7 cellular contexts compared by ENCODE assay signal in genomic region chr2:8679567-8679826, GRCh38. TPM values are rescaled to one million over a fixed set of nuclear protein-coding genes. Genes with fewer than 3 reads are reported as not detected.
DNase-seq lines count a peak whose midpoint lies in the region; ATAC-seq and TF ChIP-seq lines count a peak whose summit lies in the region.

No MANE protein-coding gene starts in this region.

- H3K4me3 Mint-ChIP-seq in HFFc6 (peak overlapping the region; percentile 90), immature natural killer cell (peak overlapping the region; percentile 83 to 93 (median 85))
- peak overlapping the region; percentile 72 for H3K4me3 Mint-ChIP-seq in activated T-helper 2 cell treated with anti-CD3 and anti-CD28 coated beads, Interferon-gamma antibody, Interleukin-2, Interleukin-4, amounts not matched to agents 10 μg/mL and 5 μg/mL and 100 μg/mL, durations not matched to agents 14 hours and 24 hours and 36 hours (ENCODE audit: low read depth)
- H3K4me3 Mint-ChIP-seq in stimulated activated memory B cell treated with anti-CD40 and anti-IgM and Interleukin-4, amounts not matched to agents 10 μg/mL and 1 μg/mL and 100 μg/mL, for 72 hours, result peak overlapping the region; percentile 66

- TF ChIP-seq CTCF in HFFc6 (IDR thresholded peaks at IDR 0.05), result no peak

- intact Hi-C loops in activated T-helper 2 cell treated with anti-CD3 and anti-CD28 coated beads, Interferon-gamma antibody, Interleukin-2, Interleukin-4, amounts not matched to agents 10 μg/mL and 5 μg/mL and 100 μg/mL, durations not matched to agents 14 hours and 24 hours and 36 hours (cut with micrococcal nuclease), result no loop called here

- H3K9me3 Mint-ChIP-seq in HFFc6, result peaks cover 17% of the 10 kb centered on the region
- peaks cover 12% of the 10 kb centered on the region for H3K9me3 Mint-ChIP-seq in activated T-helper 2 cell treated with anti-CD3 and anti-CD28 coated beads, Interferon-gamma antibody, Interleukin-2, Interleukin-4, amounts not matched to agents 10 μg/mL and 5 μg/mL and 100 μg/mL, durations not matched to agents 14 hours and 24 hours and 36 hours
- H3K9me3 Mint-ChIP-seq in immature natural killer cell, result peaks cover 3 to 9% (median 4%) of the 10 kb centered on the region in 6 donors
- peaks cover 4% of the 10 kb centered on the region for H3K9me3 Mint-ChIP-seq in stimulated activated memory B cell treated with anti-CD40 and anti-IgM and Interleukin-4, amounts not matched to agents 10 μg/mL and 1 μg/mL and 100 μg/mL, for 72 hours

- peaks cover 44% of the 10 kb centered on the region for H3K4me1 Mint-ChIP-seq in HFFc6 (ENCODE audit: low read depth)
- peaks cover 25% of the 10 kb centered on the region for H3K4me1 Mint-ChIP-seq in activated T-helper 2 cell treated with anti-CD3 and anti-CD28 coated beads, Interferon-gamma antibody, Interleukin-2, Interleukin-4, amounts not matched to agents 10 μg/mL and 5 μg/mL and 100 μg/mL, durations not matched to agents 14 hours and 24 hours and 36 hours (ENCODE audit: low read depth)
- peaks cover 36 to 44% of the 10 kb centered on the region in 2 donors for H3K4me1 Mint-ChIP-seq in immature natural killer cell
- peaks cover 57% of the 10 kb centered on the region for H3K4me1 Mint-ChIP-seq in stimulated activated memory B cell treated with anti-CD40 and anti-IgM and Interleukin-4, amounts not matched to agents 10 μg/mL and 1 μg/mL and 100 μg/mL, for 72 hours

- H3K27me3 Mint-ChIP-seq in HFFc6 (ENCODE audit: insufficient read depth), result peaks cover 10% of the 10 kb centered on the region
- H3K27me3 Mint-ChIP-seq in activated T-helper 2 cell treated with anti-CD3 and anti-CD28 coated beads, Interferon-gamma antibody, Interleukin-2, Interleukin-4, amounts not matched to agents 10 μg/mL and 5 μg/mL and 100 μg/mL, durations not matched to agents 14 hours and 24 hours and 36 hours (ENCODE audit: low read depth), result peaks cover 32% of the 10 kb centered on the region
- peaks cover 37 to 56% (median 49%) of the 10 kb centered on the region in 3 donors for H3K27me3 Mint-ChIP-seq in immature natural killer cell (ENCODE audit: low read depth in 3 of 3)
- peaks cover 86% of the 10 kb centered on the region for H3K27me3 Mint-ChIP-seq in stimulated activated memory B cell treated with anti-CD40 and anti-IgM and Interleukin-4, amounts not matched to agents 10 μg/mL and 1 μg/mL and 100 μg/mL, for 72 hours

- H3K27ac Mint-ChIP-seq in HFFc6 (peak overlapping the region; percentile 98), immature natural killer cell (peak overlapping the region; percentile 89 to 98 (median 94))
- H3K27ac Mint-ChIP-seq in activated T-helper 2 cell treated with anti-CD3 and anti-CD28 coated beads, Interferon-gamma antibody, Interleukin-2, Interleukin-4, amounts not matched to agents 10 μg/mL and 5 μg/mL and 100 μg/mL, durations not matched to agents 14 hours and 24 hours and 36 hours, result peak overlapping the region; percentile 70
- H3K27ac Mint-ChIP-seq in stimulated activated memory B cell treated with anti-CD40 and anti-IgM and Interleukin-4, amounts not matched to agents 10 μg/mL and 1 μg/mL and 100 μg/mL, for 72 hours, result peak overlapping the region; percentile 46

- H3K36me3 Mint-ChIP-seq in HFFc6 (ENCODE audit: low read depth) (peaks cover 25% of the 10 kb centered on the region), immature natural killer cell (peaks cover 23 to 24% (median 24%) of the 10 kb centered on the region in 3 donors)
- peaks cover 43% of the 10 kb centered on the region for H3K36me3 Mint-ChIP-seq in activated T-helper 2 cell treated with anti-CD3 and anti-CD28 coated beads, Interferon-gamma antibody, Interleukin-2, Interleukin-4, amounts not matched to agents 10 μg/mL and 5 μg/mL and 100 μg/mL, durations not matched to agents 14 hours and 24 hours and 36 hours (ENCODE audit: low read depth)
- H3K36me3 Mint-ChIP-seq in stimulated activated memory B cell treated with anti-CD40 and anti-IgM and Interleukin-4, amounts not matched to agents 10 μg/mL and 1 μg/mL and 100 μg/mL, for 72 hours, result peaks cover 24% of the 10 kb centered on the region

- no peak for DNase-seq in HFFc6
- no peak for DNase-seq in activated T-helper 2 cell treated with anti-CD3 and anti-CD28 coated beads, Interferon-gamma antibody, Interleukin-2, Interleukin-4, amounts not matched to agents 10 μg/mL and 5 μg/mL and 100 μg/mL, durations not matched to agents 14 hours and 24 hours and 36 hours (ENCODE audit: low spot score)
- no peak for DNase-seq in immature natural killer cell
- no peak for DNase-seq in ureter (ENCODE audit: low spot score)

- no peak for ATAC-seq in stimulated activated memory B cell treated with anti-CD40 and anti-IgM and Interleukin-4, amounts not matched to agents 10 μg/mL and 1 μg/mL and 100 μg/mL, for 72 hours
- ATAC-seq in GM19351 (IDR thresholded peaks at IDR 0.05; ENCODE audit: unreplicated experiment), result no peak
- no peak for ATAC-seq in HG03039 (IDR thresholded peaks at IDR 0.05; ENCODE audit: unreplicated experiment)

RNA-seq across cellular contexts. Expression of gene ID2, which starts 2.4 kb away (rescaled TPM):
- 10 to 100 TPM; 81.3 to 97.1 (median 88.1) TPM for total RNA-seq in HFFc6 (2021; fragmentation: NEBNext Ultra II Directional; extraction: Animal tissue kit (Norgen Biotek cat#: 25700))
- total RNA-seq in activated T-helper 2 cell treated with anti-CD3 and anti-CD28 coated beads, Interferon-gamma antibody, Interleukin-2, Interleukin-4, amounts not matched to agents 10 μg/mL and 5 μg/mL and 100 μg/mL, durations not matched to agents 14 hours and 24 hours and 36 hours, result 423 and 431 TPM in 2 replicates
- 1,000 to 10,000 TPM in 2 of 3 donors, 100 to 1,000 TPM in 1; 816 to 1,425 (median 1,420) TPM for polyA plus RNA-seq in immature natural killer cell
- 62.3 TPM for total RNA-seq in ureter

Comparison
In these comparisons a context has a peak if more than half of its experiments do, and no peak if none do; other contexts are left out.
1. H3K27ac Mint-ChIP-seq: peak in every context shown above with its lines; median percentile 98 in HFFc6; 94 in immature natural killer cell; 70 in activated T-helper 2 cell treated with anti-CD3 and anti-CD28 coated beads, Interferon-gamma antibody, Interleukin-2, Interleukin-4, amounts not matched to agents 10 μg/mL and 5 μg/mL and 100 μg/mL, durations not matched to agents 14 hours and 24 hours and 36 hours; 46 in stimulated activated memory B cell treated with anti-CD40 and anti-IgM and Interleukin-4, amounts not matched to agents 10 μg/mL and 1 μg/mL and 100 μg/mL, for 72 hours.